In genomic region chr17:48995871-48996695, GRCh38 we compare ENCODE assay signal across 9 cellular contexts.
DNase-seq lines count a peak whose midpoint lies in the region; ATAC-seq, FAIRE-seq and TF ChIP-seq lines count a peak whose summit lies in the region.
"Had no signal": no experiment of that assay in that cellular context is flagged by ENCODE, and none has a peak within 500 bp of the region (broad histone marks: within the 10 kb centered on the region; RNA-seq: fewer than 3 reads in every experiment).

No MANE protein-coding gene starts in this region.

- peak; percentile 89 for FAIRE-seq in H54 (lab: Jason Lieb, UNC)
- FAIRE-seq: GM18507 had no signal

- no peak overlapping the region for H3K27ac ChIP-seq in 22Rv1

- TF ChIP-seq POLR2A in H54 (IDR thresholded peaks at IDR 0.05; ENCODE audit: low read depth, low read length), result peak; percentile 74

- DNase-seq in H54 (ENCODE audit: insufficient read length, low spot score) (peak; percentile 86), SW480 (ENCODE audit: low spot score) (peak; percentile 94), hepatic stellate cell (ENCODE audit: low spot score) (peak; percentile 58), activated gamma-delta T cell (lab: John Stamatoyannopoulos, UW) (no peak), amniotic stem cell (lab: John Stamatoyannopoulos, UW) (no peak)

- ATAC-seq in HG03460 (IDR thresholded peaks at IDR 0.05; ENCODE audit: unreplicated experiment) (no peak), HG03039 (IDR thresholded peaks at IDR 0.05; ENCODE audit: unreplicated experiment) (no peak)

- TF ChIP-seq CTCF in 22Rv1 (IDR thresholded peaks at IDR 0.05), result peak; percentile 9; the same call in 1 of the 2 replicates

Comparison
In these comparisons a context has a peak if more than half of its experiments do, and no peak if none do; other contexts are left out.
1. DNase-seq: peak in H54 (single experiment), SW480 (single experiment) and hepatic stellate cell (single experiment); none in activated gamma-delta T cell (single experiment) and amniotic stem cell (single experiment).